In the genomic region with DNA sequence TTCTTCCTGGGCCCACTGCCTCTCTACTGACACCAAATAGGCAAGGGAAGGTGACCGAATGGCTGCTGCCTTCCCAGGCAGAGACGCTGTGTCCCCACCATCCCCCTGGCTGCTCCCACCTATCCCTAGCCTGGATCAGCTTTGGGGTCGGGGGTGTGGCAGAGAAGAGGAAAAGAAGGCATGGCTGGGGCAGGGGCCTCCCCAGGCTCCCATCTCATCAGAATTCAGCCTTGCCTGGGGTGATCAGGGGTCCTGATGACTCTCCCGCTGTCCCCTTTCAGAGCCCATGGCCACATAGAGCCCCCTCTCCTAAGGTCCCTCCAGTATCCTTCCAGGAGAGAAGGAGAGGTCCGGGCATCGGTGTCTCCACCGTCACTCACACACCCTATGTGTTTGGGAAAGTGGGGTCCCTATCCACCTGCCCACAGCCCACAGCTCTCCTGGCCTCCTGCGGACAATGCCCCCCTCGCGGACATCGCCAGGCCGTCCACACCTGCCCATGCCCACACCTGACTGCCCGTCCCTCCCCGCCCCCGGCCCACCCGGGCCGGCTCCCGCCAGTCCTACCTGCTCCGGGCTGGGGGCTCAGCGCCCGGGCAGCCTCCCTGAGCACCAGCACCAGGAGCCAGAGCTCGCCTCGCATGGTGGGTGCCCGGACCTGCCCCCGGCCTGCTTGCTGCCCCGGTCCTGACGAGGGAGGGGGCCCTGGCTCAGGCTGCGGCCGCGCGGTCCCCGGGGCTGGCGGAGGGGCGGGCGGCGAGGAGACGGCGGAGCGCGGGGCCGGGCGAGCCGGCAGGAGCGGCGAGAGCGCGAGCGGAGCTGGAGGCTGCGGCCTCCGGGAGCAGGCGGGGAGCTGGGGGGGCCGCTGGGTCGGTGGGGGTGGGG, we compare ENCODE assay signal across 9 cellular contexts. TPM values are rescaled to one million over a fixed set of nuclear protein-coding genes. Genes with fewer than 3 reads are reported as not detected.
A peak's percentile ranks its signal among the peaks of the same experiment; 100 is the strongest.
DNase-seq lines count a peak whose midpoint lies in the region; FAIRE-seq and TF ChIP-seq lines count a peak whose summit lies in the region.
"Had no signal": no experiment of that assay in that cellular context is flagged by ENCODE, and none has a peak within 500 bp of the region (broad histone marks: within the 10 kb centered on the region; RNA-seq: fewer than 3 reads in every experiment).

A gene (minus strand): TSS at position 843 of the 885 bp plus-strand sequence. CDS start 200 bp downstream, at position 643.

- peaks cover 28% of the 10 kb centered on the region for H3K4me1 ChIP-seq in DOHH2 (ENCODE audit: control insufficient read depth, low read length)

- no peaks in the 10 kb centered on the region for H3K9me2 ChIP-seq in DOHH2 (replicated peaks; ENCODE audit: control insufficient read depth, low read length)

- peak within 1 kb of the TSS; percentile 89 for H3K4me2 ChIP-seq in DOHH2 (ENCODE audit: low read length)

- H3K9me3 ChIP-seq in DOHH2 (ENCODE audit: control insufficient read depth, insufficient read depth, low read length) = no peaks in the 10 kb centered on the region

- H3K27ac ChIP-seq in DOHH2 (ENCODE audit: low read depth, low read length) = no peak within 1 kb of the TSS
- H3K27ac ChIP-seq in VCaP = peak within 1 kb of the TSS; percentile 80

- TF ChIP-seq CTCF in DOHH2 (IDR thresholded peaks at IDR 0.05; ENCODE audit: low read depth, low read length, poor library complexity, severe bottlenecking) (no peak), VCaP (conservative IDR thresholded peaks at IDR 0.05) (no peak), fibroblast of the aortic adventitia (IDR thresholded peaks at IDR 0.05; ENCODE audit: insufficient read depth, low read length) (no peak), progenitor cell of endocrine pancreas (IDR thresholded peaks at IDR 0.05; ENCODE audit: unreplicated experiment) (no peak)

- H3K4me3 Mint-ChIP-seq in progenitor cell of endocrine pancreas (ENCODE audit: low read depth) = peak within 1 kb of the TSS; percentile 95

- peaks cover 28% of the 10 kb centered on the region for H3K27me3 Mint-ChIP-seq in progenitor cell of endocrine pancreas

- H3K27ac Mint-ChIP-seq in progenitor cell of endocrine pancreas = peak within 1 kb of the TSS; percentile 100

- H4K20me1 ChIP-seq in DOHH2 (ENCODE audit: control insufficient read depth, insufficient read depth, low read depth, low read length) = no peaks in the 10 kb centered on the region

- no peaks in the 10 kb centered on the region for H3K79me2 ChIP-seq in DOHH2 (ENCODE audit: control insufficient read depth, low read length)

- peaks cover 7% of the 10 kb centered on the region for H3K36me3 Mint-ChIP-seq in progenitor cell of endocrine pancreas (ENCODE audit: insufficient read depth)

- peaks cover 16% of the 10 kb centered on the region for H3K4me1 Mint-ChIP-seq in progenitor cell of endocrine pancreas (ENCODE audit: low read depth)

- no peak for DNase-seq in fibroblast of the aortic adventitia (ENCODE audit: low read depth)
- DNase-seq in progenitor cell of endocrine pancreas (ENCODE audit: low spot score, unreplicated experiment) = peak; percentile 22
- DNase-seq in urothelium cell line (ENCODE audit: low spot score) = no peak
- DNase-seq in SIG-M5 treated with dmso at 0.1 percent for 504 hours (lab: John Stamatoyannopoulos, UW; ENCODE audit: unreplicated experiment) = no peak
- DNase-seq in GM19240 (ENCODE audit: insufficient read length, low spot score) = no peak
- DNase-seq in GM12891 (ENCODE audit: insufficient read length, low spot score) = no peak

- peaks cover 41% of the 10 kb centered on the region for H3K27me3 ChIP-seq in DOHH2 (ENCODE audit: control insufficient read depth, low read length)

- no peaks in the 10 kb centered on the region for H3K9me3 Mint-ChIP-seq in progenitor cell of endocrine pancreas (ENCODE audit: low read depth)

- H3K4me3 ChIP-seq in DOHH2 (ENCODE audit: low read length) = peak within 1 kb of the TSS; percentile 98
- H3K4me3 ChIP-seq in fibroblast of the aortic adventitia (ENCODE audit: low read depth, low read length) = peak within 1 kb of the TSS; percentile 44

- H3F3A ChIP-seq in DOHH2 (ENCODE audit: control insufficient read depth, insufficient read depth) = peaks cover 3% of the 10 kb centered on the region; the same call in 1 of the 2 replicates

- no peak for FAIRE-seq in urothelium cell line (lab: Jason Lieb, UNC)
- no peak for FAIRE-seq in GM12891 (lab: Jason Lieb, UNC)
- FAIRE-seq: islet of Langerhans had no signal

- peaks cover 5% of the 10 kb centered on the region; the same call in 1 of the 2 replicates for H3K36me3 ChIP-seq in DOHH2 (ENCODE audit: control insufficient read depth, low read length)

- no peak for TF ChIP-seq POLR2A in GM12891 (IDR thresholded peaks at IDR 0.05; ENCODE audit: low read depth, low read length)

TF ChIP-seq in GM12891, 5 proteins besides CTCF, POLR2A, EP300 and RAD21:
- no peak for TF ChIP-seq POLR2AphosphoS5 (IDR thresholded peaks at IDR 0.05; ENCODE audit: low read depth, low read length)
- no peak for TF ChIP-seq POU2F2 (IDR thresholded peaks at IDR 0.05; ENCODE audit: low read depth, low read length)

RNA-seq across cellular contexts. Expression of the gene that starts here (rescaled TPM):
- 3.1 and 3.3 TPM in 2 replicates for total RNA-seq in fibroblast of the aortic adventitia (ENCODE audit: low replicate concordance)
- 2.3 and 3.7 TPM in 2 replicates for total RNA-seq in progenitor cell of endocrine pancreas
- polyA plus RNA-seq in GM12891 (2012; ENCODE audit: low read depth, missing spikeins) = 0.06 TPM
